8 cellular contexts compared by ENCODE assay signal in genomic region chr4:6916587-6917444, GRCh38. TPM values are rescaled to one million over a fixed set of nuclear protein-coding genes. Genes with fewer than 3 reads are reported as not detected.
DNase-seq lines count a peak whose midpoint lies in the region; ATAC-seq lines count a peak whose summit lies in the region.

No MANE protein-coding gene starts in this region.

- DNase-seq in DMS53 (lab: John Stamatoyannopoulos, UW) (peak; percentile 88), NCI-H82 (lab: John Stamatoyannopoulos, UW) (peak; percentile 58), cardiac septum (ENCODE audit: low spot score) (peak; percentile 94), NCI-H1092 (lab: John Stamatoyannopoulos, UW) (no peak), mesenteric fat pad (ENCODE audit: low spot score) (no peak)
- peak; percentile 74 to 75 for DNase-seq in activated T-cell treated with anti-CD3 and anti-CD28 coated beads, Interleukin-2, amount 50 U/mL, for 72 hours
- DNase-seq in stimulated activated CD4-positive, alpha-beta T cell treated with anti-CD3 and anti-CD28 coated beads, Interleukin-2, amount 100 ng/mL, for 24 hours: peak; percentile 64

- intact Hi-C loops in cardiac septum (cut with DNase I): no loop called here

- no peaks in the 10 kb centered on the region for H3K27me3 Mint-ChIP-seq in activated T-cell treated with anti-CD3 and anti-CD28 coated beads, Interleukin-2, amount 50 U/mL, for 72 hours (ENCODE audit: low read depth)

- H3K27ac Mint-ChIP-seq in activated T-cell treated with anti-CD3 and anti-CD28 coated beads, Interleukin-2, amount 50 U/mL, for 72 hours: peak overlapping the region; percentile 90

- peaks cover 75% of the 10 kb centered on the region for H3K4me1 Mint-ChIP-seq in activated T-cell treated with anti-CD3 and anti-CD28 coated beads, Interleukin-2, amount 50 U/mL, for 72 hours (ENCODE audit: low read depth)

- H3K4me3 Mint-ChIP-seq in activated T-cell treated with anti-CD3 and anti-CD28 coated beads, Interleukin-2, amount 50 U/mL, for 72 hours: peak overlapping the region; percentile 64 to 87

- ATAC-seq in activated T-cell treated with anti-CD3 and anti-CD28 coated beads, Interleukin-2, amount 50 U/mL, for 72 hours (replicated peaks in 1 of 2): peak; percentile 85 to 91
- ATAC-seq in GM19035 (IDR thresholded peaks at IDR 0.05; ENCODE audit: unreplicated experiment): no peak

- peaks cover 0 to 2% of the 10 kb centered on the region in 2 donors for H3K36me3 Mint-ChIP-seq in activated T-cell treated with anti-CD3 and anti-CD28 coated beads, Interleukin-2, amount 50 U/mL, for 72 hours (ENCODE audit: insufficient read depth in 2 of 2)

- H3K9me3 Mint-ChIP-seq in activated T-cell treated with anti-CD3 and anti-CD28 coated beads, Interleukin-2, amount 50 U/mL, for 72 hours: no peaks in the 10 kb centered on the region

RNA-seq across cellular contexts. Expression of gene TBC1D14, which starts 7.2 kb away (rescaled TPM):
- total RNA-seq in activated T-cell treated with anti-CD3 and anti-CD28 coated beads, Interleukin-2, amount 50 U/mL, for 72 hours: 10 to 100 TPM; 26.5 to 32.4 TPM
- total RNA-seq in cardiac septum (30.8 TPM), mesenteric fat pad (54.3 TPM)

Comparison
In these comparisons a context has a peak if more than half of its experiments do, and no peak if none do; other contexts are left out.
1. DNase-seq: peak in DMS53 (single experiment), NCI-H82 (single experiment), activated T-cell treated with anti-CD3 and anti-CD28 coated beads, Interleukin-2, amount 50 U/mL, for 72 hours (2 of 2), cardiac septum (single experiment) and stimulated activated CD4-positive, alpha-beta T cell treated with anti-CD3 and anti-CD28 coated beads, Interleukin-2, amount 100 ng/mL, for 24 hours (2 of 2); none in NCI-H1092 (single experiment) and mesenteric fat pad (single experiment).